In the genomic region with DNA sequence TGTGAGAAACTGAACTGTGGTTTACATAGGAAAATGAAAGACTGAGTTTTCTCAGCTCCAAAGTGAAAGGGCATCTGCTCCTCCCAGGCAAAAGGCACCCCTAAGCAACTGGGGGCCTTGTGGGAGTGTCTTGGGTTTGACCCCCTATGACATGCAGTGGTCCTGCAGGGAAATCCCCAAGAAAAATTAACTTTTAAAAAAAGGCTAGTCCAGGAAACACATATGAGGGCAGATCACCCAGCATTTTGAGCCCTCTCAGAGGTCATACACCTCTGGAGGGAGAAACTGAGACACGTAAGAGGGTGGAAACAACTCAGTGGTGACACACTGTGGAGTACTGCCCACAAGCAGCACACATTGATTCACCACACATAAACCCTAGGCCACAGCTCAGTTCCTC, we compare ENCODE assay signal across 17 cellular contexts. TPM values are rescaled to one million over a fixed set of nuclear protein-coding genes. Genes with fewer than 3 reads are reported as not detected.
DNase-seq lines count a peak whose midpoint lies in the region; ATAC-seq, FAIRE-seq and TF ChIP-seq lines count a peak whose summit lies in the region.
"Not testable (repeated sequence)": the region's sequence is repeated elsewhere in the genome, so short reads cannot be mapped to it uniquely, and the experiment has no call there.
"Had no signal": no experiment of that assay in that cellular context is flagged by ENCODE, and none has a peak within 500 bp of the region (broad histone marks: within the 10 kb centered on the region; RNA-seq: fewer than 3 reads in every experiment).

No MANE protein-coding gene starts in this region.

- not testable (repeated sequence) for TF ChIP-seq POLR2A in GM12891 (IDR thresholded peaks at IDR 0.05; ENCODE audit: low read depth, low read length); right lobe of liver (IDR thresholded peaks at IDR 0.05)

- not testable (repeated sequence) for DNase-seq in GM12891 (ENCODE audit: insufficient read length, low spot score); right lobe of liver

- intact Hi-C loops in right lobe of liver (cut with DNase I), result not testable (repeated sequence)

- not testable (repeated sequence) for H3K4me1 ChIP-seq in right lobe of liver

- FAIRE-seq in GM12891 (lab: Jason Lieb, UNC), result peak; percentile 43

- peak; percentile 73 for ATAC-seq in GM18868 (IDR thresholded peaks at IDR 0.05; ENCODE audit: unreplicated experiment)
- ATAC-seq in GM19467 (IDR thresholded peaks at IDR 0.05; ENCODE audit: unreplicated experiment), result peak; percentile 51
- ATAC-seq in GM21825 (IDR thresholded peaks at IDR 0.05; ENCODE audit: unreplicated experiment), result peak; percentile 66
- peak; percentile 71 for ATAC-seq in HG02885 (IDR thresholded peaks at IDR 0.05; ENCODE audit: poor library complexity, unreplicated experiment)
- peak; percentile 44 for ATAC-seq in HG03103 (IDR thresholded peaks at IDR 0.05; ENCODE audit: low read depth, unreplicated experiment)
- peak; percentile 38 for ATAC-seq in HG03469 (IDR thresholded peaks at IDR 0.05; ENCODE audit: unreplicated experiment)
- ATAC-seq in right lobe of liver, result peak in 3 of 4 donors; percentile 37 to 63 (median 41)

- not testable (repeated sequence) for H3K36me3 ChIP-seq in right lobe of liver

- WGBS in right lobe of liver (ENCODE audit: insufficient coverage, low coverage, low lambda C conversion rate, missing lambda C conversion rate), result no CpG with 5 or more reads among the region's 1 CpG

- not testable (repeated sequence) for TF ChIP-seq CTCF in right lobe of liver (IDR thresholded peaks at IDR 0.05)

- not testable (repeated sequence) for H3K27me3 ChIP-seq in right lobe of liver

- H3K9me3 ChIP-seq in right lobe of liver, result not testable (repeated sequence)

- H3K4me3 ChIP-seq in right lobe of liver, result not testable (repeated sequence)

- peak overlapping the region in 1 of 3 donors; percentile 78 for H3K27ac ChIP-seq in right lobe of liver

RNA-seq across cellular contexts. Expression of a gene that starts 22.3 kb away (rescaled TPM):
- polyA plus RNA-seq in GM12891 (2012; ENCODE audit: low read depth, missing spikeins), result 15.1 TPM
- 10 to 100 TPM in 2 of 6 experiments, 1 to 10 TPM in 4; 1.0 to 13.6 (median 2.5) TPM for total RNA-seq in right lobe of liver
- total RNA-seq: activated naive CD4-positive, alpha-beta T cell treated with anti-CD3 and anti-CD28 coated beads, Interleukin-2, amount 50 U/mL, for 72 hours; activated T-helper 2 cell treated with anti-CD3 and anti-CD28 coated beads, Interferon-gamma antibody, Interleukin-2, Interleukin-4, amounts not matched to agents 10 μg/mL and 5 μg/mL and 100 μg/mL, durations not matched to agents 14 hours and 24 hours and 36 hours; CD4-positive, alpha-beta memory T cell; fibroblast of villous mesenchyme; H7; kidney epithelial cell; natural killer cell treated with Interleukin-12 subunit alpha and Interleukin-12 subunit beta and Interleukin-15 and Interleukin-18, amount 100 ng/mL, for 72 hours; osteoblast; SK-MEL-5 had no signal
- polyA plus RNA-seq: CD4-positive, alpha-beta memory T cell had no signal
